ENCODE assay signal across 16 cellular contexts in genomic region chr4:86848732-86849617, GRCh38. TPM values are rescaled to one million over a fixed set of nuclear protein-coding genes. Genes with fewer than 3 reads are reported as not detected.
DNase-seq lines count a peak whose midpoint lies in the region; ATAC-seq and TF ChIP-seq lines count a peak whose summit lies in the region.
"Had no signal": no experiment of that assay in that cellular context is flagged by ENCODE, and none has a peak within 500 bp of the region (broad histone marks: within the 10 kb centered on the region; RNA-seq: fewer than 3 reads in every experiment).

A gene with protein sequence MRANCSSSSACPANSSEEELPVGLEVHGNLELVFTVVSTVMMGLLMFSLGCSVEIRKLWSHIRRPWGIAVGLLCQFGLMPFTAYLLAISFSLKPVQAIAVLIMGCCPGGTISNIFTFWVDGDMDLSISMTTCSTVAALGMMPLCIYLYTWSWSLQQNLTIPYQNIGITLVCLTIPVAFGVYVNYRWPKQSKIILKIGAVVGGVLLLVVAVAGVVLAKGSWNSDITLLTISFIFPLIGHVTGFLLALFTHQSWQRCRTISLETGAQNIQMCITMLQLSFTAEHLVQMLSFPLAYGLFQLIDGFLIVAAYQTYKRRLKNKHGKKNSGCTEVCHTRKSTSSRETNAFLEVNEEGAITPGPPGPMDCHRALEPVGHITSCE (minus strand): TSS chr4:86849384. CDS start chr4:86849115, 269 bp downstream.

- POLR2A ChIA-PET in MCF 10A (lab: Yijun Ruan, JAX) = interaction anchor here (0.8 to 1.8 kb wide), 4 partner anchors 10 to 47 kb away, joined by 3 to 7 read pairs (median 4); no protein-coding TSS in a partner anchor

- peak within 1 kb of the TSS; percentile 75 for H3K27ac Mint-ChIP-seq in MCF 10A (ENCODE audit: low read depth, unreplicated experiment)
- H3K27ac Mint-ChIP-seq: activated naive CD8-positive, alpha-beta T cell; naive B cell had no signal

- peak within 1 kb of the TSS; percentile 38 for H3K4me3 Mint-ChIP-seq in MCF 10A (ENCODE audit: unreplicated experiment)
- H3K4me3 Mint-ChIP-seq: activated naive CD8-positive, alpha-beta T cell; naive B cell had no signal

- H3K9me3 Mint-ChIP-seq in MCF 10A (ENCODE audit: unreplicated experiment) = no peaks in the 10 kb centered on the region

- WGBS in psoas muscle, 3 donors = 30 to 40% (median 31%) methylated on average over 11 of the region's 11 CpGs

- DNase-seq in Ammon's horn (ENCODE audit: low spot score) = peak; percentile 20
- peak; percentile 13 for DNase-seq in MCF 10A (ENCODE audit: unreplicated experiment)
- peak; percentile 40 for DNase-seq in globus pallidus (ENCODE audit: low spot score)
- DNase-seq in psoas muscle = no peak
- DNase-seq in NCI-H2171 treated with DMSO at 0.1 percent for 48 hours (lab: John Stamatoyannopoulos, UW) = no peak
- DNase-seq in SW 1271 (lab: John Stamatoyannopoulos, UW) = no peak
- DNase-seq: Calu3, GOT3, naive B cell, NCI-H2029 treated with DMSO at 0.1 percent for 48 hours had no signal

- CTCF ChIA-PET in MCF 10A (lab: Yijun Ruan, JAX) = interaction anchor here (0.6 to 0.7 kb wide), 2 partner anchors 29 to 184 kb away, joined by 3 read pairs; no protein-coding TSS in a partner anchor

- TF ChIP-seq CTCF in MCF 10A (IDR thresholded peaks at IDR 0.05; ENCODE audit: unreplicated experiment) (no peak), psoas muscle (IDR thresholded peaks at IDR 0.05) (no peak)

- ATAC-seq in psoas muscle (peak in 1 of 4 donors; percentile 56), HG03159 (IDR thresholded peaks at IDR 0.05; ENCODE audit: unreplicated experiment) (no peak), GM21825 (IDR thresholded peaks at IDR 0.05; ENCODE audit: unreplicated experiment) (no peak)

- no peaks in the 10 kb centered on the region for H3K4me1 ChIP-seq in psoas muscle

- H3K27me3 Mint-ChIP-seq in MCF 10A (ENCODE audit: insufficient read depth, unreplicated experiment) = no peaks in the 10 kb centered on the region

- BruUV-seq in MCF 10A (replicated peaks; lab: Mats Ljungman, UMichigan) = TSS peak; percentile 43

- H3K36me3 ChIP-seq in psoas muscle (ENCODE audit: insufficient read depth in 1 of 2, low read depth in 1 of 2) = no peaks in the 10 kb centered on the region

- H3K27ac ChIP-seq in psoas muscle = no peak within 1 kb of the TSS
- H3K27ac ChIP-seq: VCaP had no signal

- peak within 1 kb of the TSS; percentile 12 for H3K4me3 ChIP-seq in psoas muscle

- intact Hi-C loops in MCF 10A (cut with micrococcal nuclease) (no loop called here), psoas muscle (cut with DNase I) (no loop called here)

- no peaks in the 10 kb centered on the region for H3K9me3 ChIP-seq in psoas muscle

- H3K4me1 Mint-ChIP-seq in MCF 10A (ENCODE audit: insufficient read depth, unreplicated experiment) = peaks cover 28% of the 10 kb centered on the region
- H3K4me1 Mint-ChIP-seq: naive B cell had no signal

- H3K27me3 ChIP-seq in psoas muscle (ENCODE audit: insufficient read depth in 3 of 3, low read length in 2 of 3) = no peaks in the 10 kb centered on the region

- H3K36me3 Mint-ChIP-seq in MCF 10A (ENCODE audit: insufficient read depth, unreplicated experiment) = no peaks in the 10 kb centered on the region
- H3K36me3 Mint-ChIP-seq: activated naive CD8-positive, alpha-beta T cell; naive B cell had no signal

RNA-seq across cellular contexts. Expression of the gene that starts here (rescaled TPM):
- total RNA-seq in MCF 10A (2022) (not detected in 2 replicates), psoas muscle (under 1 TPM in 3 of 4 donors, not detected in 1; 0.30 to 0.79 (median 0.32) TPM)
- under 1 TPM; 0.27 to 0.38 (median 0.30) TPM for polyA plus RNA-seq in psoas muscle
- total RNA-seq: Calu3, kidney epithelial cell, SK-MEL-5 had no signal

Comparison
In these comparisons a context has a peak if more than half of its experiments do, and no peak if none do; other contexts are left out.
1. Peak in DNase-seq in MCF 10A; RNA of the gene not detected or under 1 TPM.
2. DNase-seq: peak in Ammon's horn (single experiment) and globus pallidus (single experiment); none in psoas muscle (0 of 2), NCI-H2171 treated with DMSO at 0.1 percent for 48 hours (single experiment) and SW 1271 (0 of 2).